In the genomic region with DNA sequence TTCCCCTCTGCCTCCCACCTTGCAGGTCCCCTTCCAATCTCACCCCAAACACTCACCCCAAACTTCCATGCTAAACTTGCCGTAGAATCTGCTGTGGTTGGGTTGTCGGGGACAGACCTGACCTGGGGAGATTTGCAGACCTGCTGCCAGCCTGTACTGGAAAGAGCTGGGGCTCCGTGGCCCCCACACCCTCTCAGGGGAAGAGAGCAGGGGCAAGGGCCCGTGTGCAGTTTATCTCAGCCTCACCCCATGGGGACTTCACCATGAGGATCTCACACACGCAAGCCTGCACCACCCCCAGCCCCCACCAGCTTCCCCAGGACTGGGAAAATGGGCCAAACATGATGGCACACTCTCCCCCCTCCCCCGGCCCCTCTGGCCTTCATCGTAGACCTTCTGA, we compare ENCODE assay signal across 18 cellular contexts. TPM values are rescaled to one million over a fixed set of nuclear protein-coding genes. Genes with fewer than 3 reads are reported as not detected.
DNase-seq lines count a peak whose midpoint lies in the region; ATAC-seq, FAIRE-seq and TF ChIP-seq lines count a peak whose summit lies in the region.
"Had no signal": no experiment of that assay in that cellular context is flagged by ENCODE, and none has a peak within 500 bp of the region (broad histone marks: within the 10 kb centered on the region; RNA-seq: fewer than 3 reads in every experiment).

No MANE protein-coding gene starts in this region.

- no peak overlapping the region for H2BK5ac ChIP-seq in IMR-90 (ENCODE audit: low read depth, low read length, poor library complexity, severe bottlenecking)
- H2BK5ac ChIP-seq in H1 (ENCODE audit: low read depth, low read length): no peak overlapping the region

- H3K4me3 Mint-ChIP-seq in neural progenitor cell: no peak overlapping the region
- H3K4me3 Mint-ChIP-seq in CD8-positive, alpha-beta memory T cell: no peak overlapping the region
- H3K4me3 Mint-ChIP-seq: CD4-positive, alpha-beta memory T cell had no signal

- no peaks in the 10 kb centered on the region for H3K36me3 ChIP-seq in IMR-90 (ENCODE audit: control insufficient read depth, insufficient read depth, low read length)
- no peaks in the 10 kb centered on the region; a peak in 1 of 8 replicates for H3K36me3 ChIP-seq in H1 (ENCODE audit: control insufficient read depth in 2 of 4, insufficient read depth in 4 of 4, low read length in 3 of 4)
- H3K36me3 ChIP-seq in neural progenitor cell: no peaks in the 10 kb centered on the region
- no peaks in the 10 kb centered on the region for H3K36me3 ChIP-seq in thyroid gland
- no peaks in the 10 kb centered on the region for H3K36me3 ChIP-seq in CD8-positive, alpha-beta memory T cell (ENCODE audit: insufficient read depth, low read length)
- H3K36me3 ChIP-seq in mammary epithelial cell (ENCODE audit: insufficient read depth, low read length): no peaks in the 10 kb centered on the region

- H3K18ac ChIP-seq in IMR-90 (ENCODE audit: low read depth, low read length): no peak overlapping the region
- H3K18ac ChIP-seq in H1 (ENCODE audit: extremely low read depth, low read length): no peak overlapping the region

- no peak overlapping the region for H3K9ac ChIP-seq in IMR-90 (ENCODE audit: low read depth, low read length)
- no peak overlapping the region for H3K9ac ChIP-seq in H1 (replicated peaks in 1 of 4; ENCODE audit: extremely low read depth in 1 of 4, low read depth in 3 of 4, low read length in 3 of 4)
- H3K9ac ChIP-seq in neural progenitor cell: no peak overlapping the region
- H3K9ac ChIP-seq in mammary epithelial cell (ENCODE audit: insufficient read depth, low read length): no peak overlapping the region

- no peak overlapping the region for H4K5ac ChIP-seq in IMR-90 (ENCODE audit: low read depth, low read length)
- no peak overlapping the region for H4K5ac ChIP-seq in H1 (ENCODE audit: insufficient read length, low read depth, low read length)

- H3K56ac ChIP-seq in IMR-90 (ENCODE audit: extremely low read depth, insufficient read depth, low read length) (no peak overlapping the region), H1 (replicated peaks; ENCODE audit: insufficient read length, low read depth, low read length) (no peak overlapping the region)

- no peak overlapping the region for H2BK12ac ChIP-seq in H1 (ENCODE audit: low read depth, low read length)

- POLR2A ChIA-PET in IMR-90 (lab: Charles Lee; ENCODE audit: unreplicated experiment) (no interaction called here), H1 (lab: Charles Lee; ENCODE audit: partially characterized antibody) (no interaction called here)
- POLR2A ChIA-PET in CD8-positive, alpha-beta memory T cell (lab: Charles Lee): no interaction called here

- no peaks in the 10 kb centered on the region for H3K79me1 ChIP-seq in IMR-90 (ENCODE audit: low read depth in 1 of 2, low read length in 2 of 2)
- H3K79me1 ChIP-seq in H1 (ENCODE audit: low read depth, low read length): no peaks in the 10 kb centered on the region; the same call in 1 of the 2 replicates

- no peak overlapping the region for H3K14ac ChIP-seq in IMR-90 (replicated peaks; ENCODE audit: low read depth, low read length)
- H3K14ac ChIP-seq in H1 (ENCODE audit: insufficient read length): no peak overlapping the region

- H3K23ac ChIP-seq in IMR-90 (ENCODE audit: low read depth, low read length) (no peak overlapping the region), H1 (ENCODE audit: insufficient read length) (no peak overlapping the region)

- H2BK20ac ChIP-seq in IMR-90 (ENCODE audit: low read depth, low read length): no peak overlapping the region
- no peak overlapping the region for H2BK20ac ChIP-seq in H1 (ENCODE audit: low read length)

- H3K9me3 Mint-ChIP-seq in neural progenitor cell: no peaks in the 10 kb centered on the region
- no peaks in the 10 kb centered on the region for H3K9me3 Mint-ChIP-seq in CD8-positive, alpha-beta memory T cell

- H2BK120ac ChIP-seq in IMR-90 (ENCODE audit: low read depth, low read length) (no peak overlapping the region), H1 (replicated peaks; ENCODE audit: low read depth, low read length) (no peak overlapping the region)

- H2AK9ac ChIP-seq in IMR-90 (replicated peaks; ENCODE audit: low read depth, low read length, poor library complexity): no peak overlapping the region

- no peaks in the 10 kb centered on the region for H3F3A ChIP-seq in neural progenitor cell (ENCODE audit: low read depth)

- H3K27me3 Mint-ChIP-seq in neural progenitor cell (ENCODE audit: insufficient read depth, low read depth): peaks cover 7% of the 10 kb centered on the region
- H3K27me3 Mint-ChIP-seq in CD8-positive, alpha-beta memory T cell: peaks cover 0 to 8% of the 10 kb centered on the region in 2 donors
- H3K27me3 Mint-ChIP-seq: CD4-positive, alpha-beta memory T cell had no signal

- H2AFZ ChIP-seq in IMR-90 (replicated peaks; ENCODE audit: low read length, poor library complexity) (peak overlapping the region; percentile 76), H1 (ENCODE audit: low read length) (no peak overlapping the region), neural progenitor cell (replicated peaks) (no peak overlapping the region), mammary epithelial cell (ENCODE audit: low read depth, low read length) (no peak overlapping the region)

- peak overlapping the region; percentile 50 for H3K27ac Mint-ChIP-seq in neural progenitor cell
- H3K27ac Mint-ChIP-seq in CD8-positive, alpha-beta memory T cell: no peak overlapping the region

- H3K79me2 ChIP-seq in H1 (ENCODE audit: control insufficient read depth in 1 of 2, insufficient read depth in 2 of 2, low read length in 2 of 2): no peaks in the 10 kb centered on the region
- H3K79me2 ChIP-seq in neural progenitor cell (ENCODE audit: low read depth): no peaks in the 10 kb centered on the region
- H3K79me2 ChIP-seq in mammary epithelial cell (ENCODE audit: insufficient read depth, low read length): no peaks in the 10 kb centered on the region

- no peak for TF ChIP-seq CTCF in IMR-90 (conservative IDR thresholded peaks at IDR 0.05; ENCODE audit: low read depth, low read length)
- no peak for TF ChIP-seq CTCF in H1 (IDR thresholded peaks at IDR 0.05; ENCODE audit: control extremely low read depth in 1 of 3, insufficient read depth in 1 of 3, low read depth in 1 of 3, low read length in 3 of 3)
- no peak for TF ChIP-seq CTCF in neural progenitor cell (IDR thresholded peaks at IDR 0.05)
- no peak for TF ChIP-seq CTCF in thyroid gland (IDR thresholded peaks at IDR 0.05)
- no peak for TF ChIP-seq CTCF in mammary epithelial cell (conservative IDR thresholded peaks at IDR 0.05 in 1 of 2, IDR thresholded peaks at IDR 0.05 in 1 of 2; ENCODE audit: extremely low read depth in 1 of 2, insufficient read depth in 1 of 2, low read depth in 1 of 2, low read length in 2 of 2)

- H3K23me2 ChIP-seq in H1 (ENCODE audit: low read depth, low read length): peaks cover 11% of the 10 kb centered on the region; the same call in 1 of the 2 replicates

- H3K27ac ChIP-seq in IMR-90 (ENCODE audit: insufficient read depth, low read length) (no peak overlapping the region), H1 (ENCODE audit: low read depth, low read length) (no peak overlapping the region), neural progenitor cell (no peak overlapping the region), thyroid gland (peak overlapping the region in 2 of 3 donors; percentile 40 to 67), mammary epithelial cell (ENCODE audit: insufficient read depth, low read depth, low read length) (no peak overlapping the region)
- no peak overlapping the region for H3K27ac ChIP-seq in CD8-positive, alpha-beta memory T cell (ENCODE audit: low read depth, low read length)

- no peak overlapping the region for H3K4me2 ChIP-seq in IMR-90 (ENCODE audit: low read depth, low read length)
- no peak overlapping the region for H3K4me2 ChIP-seq in H1 (ENCODE audit: insufficient read depth in 1 of 2, low read depth in 2 of 2, low read length in 2 of 2)
- H3K4me2 ChIP-seq in neural progenitor cell: no peak overlapping the region
- H3K4me2 ChIP-seq in mammary epithelial cell (ENCODE audit: insufficient read depth, low read depth, low read length): no peak overlapping the region

- TF ChIP-seq RAD21 in IMR-90 (IDR thresholded peaks at IDR 0.05; ENCODE audit: low read length) (no peak), H1 (IDR thresholded peaks at IDR 0.05 in 1 of 2, conservative IDR thresholded peaks at IDR 0.05 in 1 of 2; ENCODE audit: low read depth in 2 of 2, low read length in 2 of 2) (no peak)

- H3K27me3 ChIP-seq in IMR-90 (ENCODE audit: control insufficient read depth, insufficient read depth, low read length): no peaks in the 10 kb centered on the region; the same call in 1 of the 2 replicates
- H3K27me3 ChIP-seq in H1 (replicated peaks in 1 of 4; ENCODE audit: control insufficient read depth in 3 of 4, extremely low read depth in 1 of 4, insufficient read depth in 3 of 4, low read length in 3 of 4): no peaks in the 10 kb centered on the region
- no peaks in the 10 kb centered on the region for H3K27me3 ChIP-seq in neural progenitor cell
- H3K27me3 ChIP-seq in thyroid gland: no peaks in the 10 kb centered on the region
- no peaks in the 10 kb centered on the region for H3K27me3 ChIP-seq in CD8-positive, alpha-beta memory T cell (ENCODE audit: insufficient read depth, low read length, poor library complexity, severe bottlenecking)
- H3K27me3 ChIP-seq in mammary epithelial cell (ENCODE audit: insufficient read depth, low read length): no peaks in the 10 kb centered on the region

- H2BK15ac ChIP-seq in IMR-90 (ENCODE audit: low read depth, low read length) (no peak overlapping the region), H1 (ENCODE audit: low read length) (no peak overlapping the region)

- no peaks in the 10 kb centered on the region for H3K9me1 ChIP-seq in IMR-90 (ENCODE audit: insufficient read depth, low read length)

- no peak for TF ChIP-seq EP300 in H1 (IDR thresholded peaks at IDR 0.05; ENCODE audit: borderline replicate concordance in 1 of 2, low read depth in 2 of 2, low read length in 2 of 2)

- in situ Hi-C loops in IMR-90 (cut with MboI; ENCODE audit: low sequenced_read_pairs) (no loop called here), mammary epithelial cell (cut with MboI; ENCODE audit: low sequenced_read_pairs in 2 of 2) (no loop called here)

- H3K4ac ChIP-seq in IMR-90 (ENCODE audit: low read depth, low read length) (no peak overlapping the region), H1 (replicated peaks; ENCODE audit: insufficient read length, low read depth, low read length) (no peak overlapping the region)

- intact Hi-C loops in IMR-90 (cut with micrococcal nuclease) (no loop called here), thyroid gland (cut with DNase I) (no loop called here), mammary epithelial cell (cut with micrococcal nuclease) (no loop called here)

- FAIRE-seq in H1 (lab: Jason Lieb, UNC): no peak
- FAIRE-seq: GM12878 had no signal

- H3K4me1 ChIP-seq in IMR-90 (ENCODE audit: control insufficient read depth, insufficient read depth, low read length) (peaks cover 3% of the 10 kb centered on the region; the same call in 1 of the 2 replicates), H1 (replicated peaks in 1 of 4; ENCODE audit: control insufficient read depth in 3 of 4, insufficient read depth in 4 of 4, low read length in 3 of 4) (peaks cover 0 to 3% (median 0%) of the 10 kb centered on the region in 4 experiments; a peak in 1 of 7 replicates), neural progenitor cell (peaks cover 4% of the 10 kb centered on the region), thyroid gland (peaks cover 6 to 47% of the 10 kb centered on the region in 2 donors), mammary epithelial cell (ENCODE audit: insufficient read depth, low read length) (peaks cover 14% of the 10 kb centered on the region)
- H3K4me1 ChIP-seq in CD8-positive, alpha-beta memory T cell (ENCODE audit: insufficient read depth, low read length): no peaks in the 10 kb centered on the region
- H3K4me1 ChIP-seq: Caco-2 had no signal

- H4K20me1 ChIP-seq in IMR-90 (ENCODE audit: insufficient read depth, low read length): no peaks in the 10 kb centered on the region
- H4K20me1 ChIP-seq in H1 (replicated peaks in 1 of 2; ENCODE audit: control insufficient read depth in 1 of 2, insufficient read depth in 2 of 2, low read length in 2 of 2): peaks cover 0 to 6% of the 10 kb centered on the region in 2 experiments
- H4K20me1 ChIP-seq in neural progenitor cell (ENCODE audit: low read depth): no peaks in the 10 kb centered on the region
- no peaks in the 10 kb centered on the region for H4K20me1 ChIP-seq in mammary epithelial cell (ENCODE audit: insufficient read depth, low read length)

- H4K91ac ChIP-seq in IMR-90 (ENCODE audit: insufficient read depth, low read depth, low read length) (no peak overlapping the region), H1 (replicated peaks; ENCODE audit: insufficient read length, low read length) (no peak overlapping the region)

- H4K8ac ChIP-seq in IMR-90 (ENCODE audit: low read depth in 2 of 2, low read length in 2 of 2): no peak overlapping the region
- peak overlapping the region; percentile 63; the same call in 1 of the 2 replicates for H4K8ac ChIP-seq in H1 (ENCODE audit: extremely low read depth, insufficient read depth, low read length)

- no peak overlapping the region for H2AK5ac ChIP-seq in IMR-90 (ENCODE audit: low read depth, low read length)
- H2AK5ac ChIP-seq in H1 (ENCODE audit: low read depth, low read length): no peak overlapping the region

- BruUV-seq in IMR-90 (replicated peaks; lab: Mats Ljungman, UMichigan) (no TSS peak), mammary epithelial cell (replicated peaks; lab: Mats Ljungman, UMichigan) (no TSS peak)

- dilution Hi-C loops in IMR-90 (cut with HindIII; ENCODE audit: low sequenced_read_pairs, unreplicated experiment): no loop called here
- dilution Hi-C loops in mammary epithelial cell (cut with HindIII; ENCODE audit: low sequenced_read_pairs): no loop called here

- H3K4me3 ChIP-seq in IMR-90 (ENCODE audit: insufficient read depth, low read depth, low read length) (no peak overlapping the region), H1 (ENCODE audit: extremely low read depth in 1 of 4, insufficient read depth in 2 of 4, low read depth in 3 of 4, low read length in 4 of 4) (no peak overlapping the region), neural progenitor cell (no peak overlapping the region), thyroid gland (replicated peaks in 1 of 3) (no peak overlapping the region), mammary epithelial cell (replicated peaks in 1 of 3; ENCODE audit: insufficient read depth in 1 of 3, low read depth in 2 of 3, low read length in 3 of 3) (no peak overlapping the region)
- no peak overlapping the region for H3K4me3 ChIP-seq in CD8-positive, alpha-beta memory T cell (ENCODE audit: low read length)
- H3K4me3 ChIP-seq: GM12878 had no signal

- H3K9me3 ChIP-seq in IMR-90 (ENCODE audit: control insufficient read depth, insufficient read depth, low read length): no peaks in the 10 kb centered on the region
- peaks cover 69 to 97% of the 10 kb centered on the region in 2 experiments for H3K9me3 ChIP-seq in H1 (ENCODE audit: insufficient read depth in 2 of 2, low read depth in 1 of 2, low read length in 1 of 2)
- H3K9me3 ChIP-seq in neural progenitor cell (ENCODE audit: low read depth): no peaks in the 10 kb centered on the region
- H3K9me3 ChIP-seq in thyroid gland: no peaks in the 10 kb centered on the region
- H3K9me3 ChIP-seq in CD8-positive, alpha-beta memory T cell (ENCODE audit: low read length): no peaks in the 10 kb centered on the region
- no peaks in the 10 kb centered on the region for H3K9me3 ChIP-seq in mammary epithelial cell (replicated peaks; ENCODE audit: insufficient read depth, low read length)
- H3K9me3 ChIP-seq: Caco-2 had no signal

- no peak for DNase-seq in IMR-90
- DNase-seq in H1 (ENCODE audit: low read depth in 1 of 2, low spot score in 2 of 2): no peak
- DNase-seq in neural progenitor cell (ENCODE audit: low spot score): no peak
- no peak for DNase-seq in thyroid gland
- DNase-seq in HT-29 (ENCODE audit: low spot score): no peak
- DNase-seq in CD8-positive, alpha-beta memory T cell: no peak
- no peak for DNase-seq in mammary epithelial cell
- DNase-seq: C1 segment of cervical spinal cord; Caco-2; CD4-positive, alpha-beta memory T cell; DMS153; DMS79; EL; GDM1; GOT3; H7; HCEC 1CT had no signal

- no CpG with 5 or more reads among the region's 7 CpGs for WGBS in IMR-90 (ENCODE audit: extremely low coverage in 2 of 2, insufficient read length in 1 of 2), 2 experiments
- WGBS in H1 (ENCODE audit: extremely low coverage in 1 of 2, insufficient coverage in 1 of 2, insufficient read length in 1 of 2, insufficient replicate concordance in 2 of 2, low coverage in 1 of 2, low lambda C conversion rate in 2 of 2, missing lambda C conversion rate in 1 of 2), 2 experiments: 86% methylated on average over 5 of the region's 7 CpGs; no CpG with 5 or more reads in 1 of the 2 experiments
- 75 to 79% methylated on average over 7 of the region's 7 CpGs for WGBS in thyroid gland, 2 donors
- WGBS in mammary epithelial cell (ENCODE audit: low coverage, missing lambda C conversion rate): 94% methylated on average over 6 of the region's 7 CpGs

- peaks cover 14% of the 10 kb centered on the region for H3K4me1 Mint-ChIP-seq in neural progenitor cell
- H3K4me1 Mint-ChIP-seq in CD8-positive, alpha-beta memory T cell: no peaks in the 10 kb centered on the region

- CTCF ChIA-PET in IMR-90 (lab: Yijun Ruan, JAX) (interaction anchor here (2.0 kb wide), 1 partner anchor 17 kb away, joined by 4 read pairs; no protein-coding TSS in a partner anchor), H1 (lab: Charles Lee; ENCODE audit: partially characterized antibody) (no interaction called here), mammary epithelial cell (lab: Charles Lee; ENCODE audit: low non-redundant PET) (no interaction called here)
- CTCF ChIA-PET in CD8-positive, alpha-beta memory T cell (lab: Charles Lee): no interaction called here

- TF ChIP-seq POLR2A in IMR-90 (IDR thresholded peaks at IDR 0.05; ENCODE audit: low read depth, low read length) (no peak), H1 (IDR thresholded peaks at IDR 0.05; ENCODE audit: control extremely low read depth in 1 of 2, low read depth in 2 of 2, low read length in 2 of 2) (no peak), thyroid gland (IDR thresholded peaks at IDR 0.05) (no peak)

- H3K36me3 Mint-ChIP-seq in neural progenitor cell: no peaks in the 10 kb centered on the region
- H3K36me3 Mint-ChIP-seq in CD8-positive, alpha-beta memory T cell: no peaks in the 10 kb centered on the region
- H3K36me3 Mint-ChIP-seq: CD4-positive, alpha-beta memory T cell had no signal

- no peak for ATAC-seq in IMR-90 (ENCODE audit: low read depth)
- ATAC-seq: GM12878 had no signal

RNA-seq across cellular contexts. Expression of a gene that starts 30.7 kb away (rescaled TPM):
- total RNA-seq in IMR-90 (2012; rRNA removed) (0.72 and 0.83 TPM in 2 replicates), neural progenitor cell (ENCODE audit: low replicate concordance) (0.64 and 1.1 TPM in 2 replicates), thyroid gland (10 to 100 TPM; 37.1 to 66.5 (median 51.1) TPM), mammary epithelial cell (10 to 100 TPM in 1 of 2 donors, 1 to 10 TPM in 1; 4.8 to 14.8 TPM)
- polyA plus RNA-seq in IMR-90 (2012; rRNA removed) (1.4 TPM in 2 replicates), H1 (2011; rRNA removed) (0.33 and 0.53 TPM in 2 replicates), mammary epithelial cell (5.4 TPM)
- 0.53 and 1.3 TPM in 2 replicates for polyA plus RNA-seq in IMR-90 (2012; cell fraction: cytosol; rRNA removed)
- 1.5 and 3.2 TPM in 2 replicates for polyA plus RNA-seq in IMR-90 (2012; cell fraction: nucleus; rRNA removed; ENCODE audit: low replicate concordance)
- total RNA-seq in H1 (2021; fragmentation: NEBNext Ultra II Directional; extraction: Animal tissue kit (Norgen Biotek cat#: 25700)): 1.9 and 2.9 TPM in 2 replicates
- polyA plus RNA-seq in H1 (2011; cell fraction: cytosol; rRNA removed): 1.2 TPM
- polyA plus RNA-seq in H1 (2011; cell fraction: nucleus; rRNA removed): 1.3 TPM
- 0.52 to 0.88 TPM (median 0.61 TPM) in 4 replicates for polyA plus RNA-seq in H1 (2012, experiment 1 of 2)
- polyA plus RNA-seq in H1 (2012, experiment 2 of 2): 0.10 TPM
- 0.95 TPM for polyA plus RNA-seq in H1 (2013, experiment 1 of 2)
- 1.1 TPM for polyA plus RNA-seq in H1 (2013, experiment 2 of 2)
- 0.16 and 0.49 TPM in 2 replicates for polyA minus RNA-seq in H1 (2011; rRNA and poly(A)+ RNA removed)
- polyA minus RNA-seq in H1 (2011; cell fraction: cytosol; rRNA and poly(A)+ RNA removed): not detected
- polyA minus RNA-seq in H1 (2011; cell fraction: nucleus; rRNA and poly(A)+ RNA removed): not detected
- total RNA-seq in HT-29 (2014; rRNA removed; shearing (Covaris generic)): 0.74 and 1.1 TPM in 2 replicates
- total RNA-seq in CD8-positive, alpha-beta memory T cell: not detected
- not detected for polyA plus RNA-seq in CD8-positive, alpha-beta memory T cell
- 3.7 TPM for polyA minus RNA-seq in mammary epithelial cell
- total RNA-seq: Caco-2; CD4-positive, alpha-beta memory T cell; GM12878 had no signal
- polyA plus RNA-seq: CD4-positive, alpha-beta memory T cell; GM12878 had no signal

RNA-seq across cellular contexts. Expression of a gene that starts 53.6 kb away (rescaled TPM):
- not detected in 2 replicates for total RNA-seq in IMR-90 (2012; rRNA removed)
- polyA plus RNA-seq in IMR-90 (2012; rRNA removed): 0.26 and 0.65 TPM in 2 replicates
- polyA plus RNA-seq in IMR-90 (2012; cell fraction: cytosol; rRNA removed): 0.01 and 0.21 TPM in 2 replicates
- 2.3 and 4.0 TPM in 2 replicates for polyA plus RNA-seq in IMR-90 (2012; cell fraction: nucleus; rRNA removed; ENCODE audit: low replicate concordance)
- total RNA-seq in H1 (2021; fragmentation: NEBNext Ultra II Directional; extraction: Animal tissue kit (Norgen Biotek cat#: 25700)): 3.8 and 4.6 TPM in 2 replicates
- polyA plus RNA-seq in H1 (2011; rRNA removed): 1.6 and 2.6 TPM in 2 replicates
- polyA plus RNA-seq in H1 (2011; cell fraction: cytosol; rRNA removed): 0.72 TPM
- 6.7 TPM for polyA plus RNA-seq in H1 (2011; cell fraction: nucleus; rRNA removed)
- 0.66 to 2.7 TPM (median 2.0 TPM) in 4 replicates for polyA plus RNA-seq in H1 (2012, experiment 1 of 2)
- polyA plus RNA-seq in H1 (2012, experiment 2 of 2): 1.6 TPM
- 7.0 TPM for polyA plus RNA-seq in H1 (2013, experiment 1 of 2)
- 6.0 TPM for polyA plus RNA-seq in H1 (2013, experiment 2 of 2)
- polyA minus RNA-seq in H1 (2011; rRNA and poly(A)+ RNA removed): 0.47 and 1.6 TPM in 2 replicates
- 1.8 TPM for polyA minus RNA-seq in H1 (2011; cell fraction: cytosol; rRNA and poly(A)+ RNA removed)
- polyA minus RNA-seq in H1 (2011; cell fraction: nucleus; rRNA and poly(A)+ RNA removed): 6.0 TPM
- total RNA-seq in neural progenitor cell (ENCODE audit: low replicate concordance): 0.95 and 2.4 TPM in 2 replicates
- 10 to 100 TPM; 16.7 to 24.3 (median 22.0) TPM for total RNA-seq in thyroid gland
- 72.2 and 75.5 TPM in 2 replicates for total RNA-seq in HT-29 (2014; rRNA removed; shearing (Covaris generic))
- total RNA-seq in CD8-positive, alpha-beta memory T cell: under 1 TPM; 0.18 to 0.46 TPM
- polyA plus RNA-seq in CD8-positive, alpha-beta memory T cell: not detected
- 10 to 100 TPM; 27.3 to 73.5 TPM for total RNA-seq in mammary epithelial cell
- 48.8 TPM for polyA plus RNA-seq in mammary epithelial cell
- polyA minus RNA-seq in mammary epithelial cell: 88.2 TPM
- total RNA-seq: GM12878 had no signal
- polyA plus RNA-seq: CD4-positive, alpha-beta memory T cell had no signal

Comparison
In these comparisons a context has a peak if more than half of its experiments do, and no peak if none do; other contexts are left out.
1. H3K27ac ChIP-seq: peak in thyroid gland (2 of 3); none in IMR-90 (single experiment), H1 (single experiment), neural progenitor cell (single experiment), CD8-positive, alpha-beta memory T cell (single experiment) and mammary epithelial cell (single experiment).